ENCODE assay signal across 15 cellular contexts in genomic region chr2:238096311-238097011, GRCh38. TPM values are rescaled to one million over a fixed set of nuclear protein-coding genes. Genes with fewer than 3 reads are reported as not detected.
DNase-seq lines count a peak whose midpoint lies in the region; TF ChIP-seq lines count a peak whose summit lies in the region.
"Had no signal": no experiment of that assay in that cellular context is flagged by ENCODE, and none has a peak within 500 bp of the region (broad histone marks: within the 10 kb centered on the region; RNA-seq: fewer than 3 reads in every experiment).

No MANE protein-coding gene starts in this region.

- peaks cover 10% of the 10 kb centered on the region for H3K4me1 ChIP-seq in SJCRH30

- H3K27me3 ChIP-seq in brain microvascular endothelial cell (replicated peaks): no peaks in the 10 kb centered on the region
- H3K27me3 ChIP-seq in SJCRH30: no peaks in the 10 kb centered on the region

- no peaks in the 10 kb centered on the region for H3K9me3 ChIP-seq in SJCRH30 (replicated peaks)

- in situ Hi-C loops in GM13977 (cut with MboI; ENCODE audit: low pct_unique_long_range_greater_than_20kb, low sequenced_read_pairs, unreplicated experiment): no loop called here
- in situ Hi-C loops in brain microvascular endothelial cell (cut with HindIII; ENCODE audit: low pct_ligation_motif_present, low sequenced_read_pairs): no loop called here

- H3K27ac ChIP-seq in brain microvascular endothelial cell (no peak overlapping the region), SJCRH30 (no peak overlapping the region)

- no peak for TF ChIP-seq CTCF in GM13977 (IDR thresholded peaks at IDR 0.05; ENCODE audit: extremely low read depth, insufficient read depth, missing control alignments)
- TF ChIP-seq CTCF in brain microvascular endothelial cell (IDR thresholded peaks at IDR 0.05; ENCODE audit: low read depth, low read length, missing control alignments): no peak

- DNase-seq in 8988T: peak; percentile 33
- DNase-seq in GM13977 (ENCODE audit: low spot score): peak; percentile 29
- peak; percentile 43 for DNase-seq in activated CD8-positive, alpha-beta memory T cell treated with anti-CD3 and anti-CD28 coated beads for 24 hours
- DNase-seq in islet precursor cell: peak; percentile 45
- DNase-seq in brain microvascular endothelial cell: no peak
- DNase-seq in NCI-H510A (lab: John Stamatoyannopoulos, UW): no peak
- DNase-seq in SJCRH30: no peak
- no peak for DNase-seq in NCI-H187 (lab: John Stamatoyannopoulos, UW)
- DNase-seq: hippocampal formation; MM.1S; stimulated activated CD4-positive, alpha-beta T cell treated with anti-CD3 and anti-CD28 coated beads, Interleukin-4, amount 100 ng/mL, for 24 hours; stimulated activated naive CD8-positive, alpha-beta T cell treated with anti-CD3 and anti-CD28 coated beads, Interleukin-15, amount 100 ng/mL, for 72 hours had no signal

- H3K4me3 ChIP-seq in brain microvascular endothelial cell (ENCODE audit: low read depth, low read length) (no peak overlapping the region), SJCRH30 (no peak overlapping the region)

- H3K36me3 ChIP-seq in brain microvascular endothelial cell (replicated peaks) (no peaks in the 10 kb centered on the region), SJCRH30 (no peaks in the 10 kb centered on the region)

RNA-seq across cellular contexts. Expression of gene ESPNL, which starts 3.7 kb away (rescaled TPM):
- 2.6 and 3.1 TPM in 2 replicates for total RNA-seq in SJCRH30 (2014; rRNA removed; shearing (Covaris generic))
- total RNA-seq: astrocyte, endothelial cell of umbilical vein had no signal

RNA-seq across cellular contexts. Expression of gene SCLY, which starts 35.7 kb away (rescaled TPM):
- 35.9 and 36.7 TPM in 2 replicates for total RNA-seq in SJCRH30 (2014; rRNA removed; shearing (Covaris generic))

RNA-seq across cellular contexts. Expression of gene KLHL30, which starts 42.0 kb away (rescaled TPM):
- 3.9 and 4.1 TPM in 2 replicates for total RNA-seq in SJCRH30 (2014; rRNA removed; shearing (Covaris generic))
- total RNA-seq: endothelial cell of umbilical vein, pulmonary artery endothelial cell had no signal

Comparison
In these comparisons a context has a peak if more than half of its experiments do, and no peak if none do; other contexts are left out.
1. DNase-seq: peak in 8988T (single experiment), GM13977 (single experiment), activated CD8-positive, alpha-beta memory T cell treated with anti-CD3 and anti-CD28 coated beads for 24 hours (single experiment) and islet precursor cell (single experiment); none in brain microvascular endothelial cell (single experiment), NCI-H510A (single experiment), SJCRH30 (0 of 2) and NCI-H187 (0 of 2).